In genomic region chr19:12985049-12985776, GRCh38 we compare ENCODE assay signal across 9 cellular contexts. TPM values are rescaled to one million over a fixed set of nuclear protein-coding genes. Genes with fewer than 3 reads are reported as not detected.
DNase-seq lines count a peak whose midpoint lies in the region; ATAC-seq, FAIRE-seq and TF ChIP-seq lines count a peak whose summit lies in the region.
"Had no signal": no experiment of that assay in that cellular context is flagged by ENCODE, and none has a peak within 500 bp of the region (broad histone marks: within the 10 kb centered on the region; RNA-seq: fewer than 3 reads in every experiment).

No MANE protein-coding gene starts in this region.

- TF ChIP-seq EP300 in K562 (IDR thresholded peaks at IDR 0.05; ENCODE audit: low read length): no peak

- POLR2A ChIA-PET in K562 (lab: Yijun Ruan, JAX): interaction anchor here (0.9 to 1.4 kb wide), 5 partner anchors 36 to 111 kb away, joined by 3 to 6 read pairs (median 4); no protein-coding TSS in a partner anchor

- 13% methylated on average over 16 of the region's 16 CpGs for WGBS in K562 (ENCODE audit: insufficient coverage, low coverage, missing lambda C conversion rate)

- peak in 1 of 2 experiments; percentile 33; a peak in 1 of 4 replicates for TF ChIP-seq RAD21 in K562 (CRISPR knock-in tag; conservative IDR thresholded peaks at IDR 0.05 in 1 of 2, IDR thresholded peaks at IDR 0.05 in 1 of 2)

- H3K27ac ChIP-seq in K562 (ENCODE audit: extremely low read depth, low read depth, low read length) (no peak overlapping the region; the same call in 2 of the 3 replicates), vagina (peak overlapping the region; percentile 20)

- no peaks in the 10 kb centered on the region for H3K36me3 ChIP-seq in K562 (ENCODE audit: control insufficient read depth, insufficient read depth, low read length)
- no peaks in the 10 kb centered on the region for H3K36me3 ChIP-seq in vagina

- in situ Hi-C loops in K562 (cut with MboI): loop anchor here (5.0 kb wide), 1 partner anchor 42 kb away; no protein-coding TSS in a partner anchor

- H3K4me1 ChIP-seq in K562 (replicated peaks in 1 of 2; ENCODE audit: control insufficient read depth in 2 of 2, insufficient read depth in 2 of 2, low read length in 2 of 2) (peaks cover 19 to 49% of the 10 kb centered on the region in 2 experiments; a peak in 4 of 5 replicates), vagina (peaks cover 21% of the 10 kb centered on the region)

- peak; percentile 97 for FAIRE-seq in K562 (lab: Jason Lieb, UNC)

- H3K9me3 ChIP-seq in K562 (replicated peaks; ENCODE audit: control insufficient read depth, insufficient read depth, low read depth, low read length) (no peaks in the 10 kb centered on the region), vagina (no peaks in the 10 kb centered on the region)

- no peak overlapping the region for H3K27ac Mint-ChIP-seq in activated naive CD4-positive, alpha-beta T cell treated with anti-CD3 and anti-CD28 coated beads, Interleukin-2, amount 50 U/mL, for 72 hours
- no peak overlapping the region for H3K27ac Mint-ChIP-seq in activated naive CD4-positive, alpha-beta T cell treated with anti-CD3 and anti-CD28 coated beads, Interleukin-2, amount 10 ng/mL, durations not matched to agents 7 days and 5 days
- no peak overlapping the region for H3K27ac Mint-ChIP-seq in activated T-cell treated with anti-CD3 and anti-CD28 coated beads, Interleukin-2, amount 50 U/mL, for 24 hours

- no TSS peak for BruUV-seq in K562 (replicated peaks; lab: Mats Ljungman, UMichigan)

- CTCF ChIA-PET in activated naive CD4-positive, alpha-beta T cell treated with anti-CD3 and anti-CD28 coated beads, Interleukin-2, amount 10 ng/mL, durations not matched to agents 7 days and 5 days (lab: Charles Lee): interaction anchor here (0.8 to 4.6 kb wide), 8 partner anchors 8 to 119 kb away, joined by 3 to 28 read pairs (median 4); no protein-coding TSS in a partner anchor
- CTCF ChIA-PET in K562 (lab: Yijun Ruan, JAX; ENCODE audit: low intra/inter-chr PET ratio): interaction anchor here (1.1 kb wide), 1 partner anchor 48 kb away, joined by 4 read pairs; no protein-coding TSS in a partner anchor

- no peaks in the 10 kb centered on the region for H3K36me3 Mint-ChIP-seq in activated naive CD4-positive, alpha-beta T cell treated with anti-CD3 and anti-CD28 coated beads, Interleukin-2, amount 50 U/mL, for 72 hours
- no peaks in the 10 kb centered on the region for H3K36me3 Mint-ChIP-seq in activated naive CD4-positive, alpha-beta T cell treated with anti-CD3 and anti-CD28 coated beads, Interleukin-2, amount 10 ng/mL, durations not matched to agents 7 days and 5 days
- no peaks in the 10 kb centered on the region for H3K36me3 Mint-ChIP-seq in activated T-cell treated with anti-CD3 and anti-CD28 coated beads, Interleukin-2, amount 50 U/mL, for 24 hours (ENCODE audit: low read depth)

- H3K27me3 ChIP-seq in K562 (ENCODE audit: control insufficient read depth in 2 of 2, insufficient read depth in 2 of 2, low read length in 2 of 2) (no peaks in the 10 kb centered on the region), vagina (no peaks in the 10 kb centered on the region)

- no peaks in the 10 kb centered on the region for H4K20me1 ChIP-seq in K562 (replicated peaks; ENCODE audit: control insufficient read depth, insufficient read depth, low read length)

- peak overlapping the region; percentile 65 for H3K4me2 ChIP-seq in K562 (ENCODE audit: insufficient read depth, low read length)

- peak in 2 of 3 experiments; percentile 23 to 32; a peak in 1 of 6 replicates for TF ChIP-seq CTCF in K562 (IDR thresholded peaks at IDR 0.05 in 2 of 3, conservative IDR thresholded peaks at IDR 0.05 in 1 of 3; ENCODE audit: insufficient read depth in 2 of 3, low read depth in 1 of 3, low read length in 3 of 3)
- TF ChIP-seq CTCF in vagina (IDR thresholded peaks at IDR 0.05): no peak

- TF ChIP-seq POLR2A in K562 (conservative IDR thresholded peaks at IDR 0.05) (no peak), vagina (IDR thresholded peaks at IDR 0.05) (no peak)

- no peaks in the 10 kb centered on the region for H3K4me1 Mint-ChIP-seq in activated naive CD4-positive, alpha-beta T cell treated with anti-CD3 and anti-CD28 coated beads, Interleukin-2, amount 10 ng/mL, durations not matched to agents 7 days and 5 days
- H3K4me1 Mint-ChIP-seq in activated T-cell treated with anti-CD3 and anti-CD28 coated beads, Interleukin-2, amount 50 U/mL, for 24 hours (ENCODE audit: low read depth): no peaks in the 10 kb centered on the region

- intact Hi-C loops in K562 (cut with micrococcal nuclease) (no loop called here), vagina (cut with DNase I) (no loop called here)

- H3K4me3 Mint-ChIP-seq in activated naive CD4-positive, alpha-beta T cell treated with anti-CD3 and anti-CD28 coated beads, Interleukin-2, amount 10 ng/mL, durations not matched to agents 7 days and 5 days: no peak overlapping the region
- no peak overlapping the region for H3K4me3 Mint-ChIP-seq in activated T-cell treated with anti-CD3 and anti-CD28 coated beads, Interleukin-2, amount 50 U/mL, for 24 hours

- peaks cover 11% of the 10 kb centered on the region for H3K27me3 Mint-ChIP-seq in activated naive CD4-positive, alpha-beta T cell treated with anti-CD3 and anti-CD28 coated beads, Interleukin-2, amount 10 ng/mL, durations not matched to agents 7 days and 5 days
- H3K27me3 Mint-ChIP-seq in activated T-cell treated with anti-CD3 and anti-CD28 coated beads, Interleukin-2, amount 50 U/mL, for 24 hours: no peaks in the 10 kb centered on the region

- H3K79me2 ChIP-seq in K562 (ENCODE audit: control insufficient read depth, insufficient read depth, low read length): no peaks in the 10 kb centered on the region

- DNase-seq in activated naive CD4-positive, alpha-beta T cell treated with anti-CD3 and anti-CD28 coated beads, Interleukin-2, amount 50 U/mL, for 72 hours (ENCODE audit: low spot score in 2 of 2): no peak
- no peak for DNase-seq in activated naive CD4-positive, alpha-beta T cell treated with anti-CD3 and anti-CD28 coated beads, Interleukin-2, amount 10 ng/mL, durations not matched to agents 7 days and 5 days
- DNase-seq in K562 (ENCODE audit: extremely low read depth in 1 of 4, low spot score in 3 of 4): peak; percentile 79 to 88 (median 81)
- DNase-seq in midbrain (lab: John Stamatoyannopoulos, UW): peak; percentile 81
- peak in 1 of 2 donors; percentile 88 for DNase-seq in vagina (ENCODE audit: extremely low spot score in 2 of 2)
- DNase-seq in activated T-cell treated with anti-CD3 and anti-CD28 coated beads, Interleukin-2, amount 50 U/mL, for 24 hours: no peak

- H3K4me3 ChIP-seq in K562 (no peak overlapping the region), vagina (no peak overlapping the region)

- H3K9me1 ChIP-seq in K562 (ENCODE audit: control insufficient read depth, insufficient read depth, low read length): no peaks in the 10 kb centered on the region

- ATAC-seq in activated naive CD4-positive, alpha-beta T cell treated with anti-CD3 and anti-CD28 coated beads, Interleukin-2, amount 50 U/mL, for 72 hours: peak; percentile 41
- ATAC-seq in K562 (peak; percentile 96), HG03135 (IDR thresholded peaks at IDR 0.05; ENCODE audit: unreplicated experiment) (no peak), HG02973 (IDR thresholded peaks at IDR 0.05; ENCODE audit: unreplicated experiment) (no peak)

- H3K9me3 Mint-ChIP-seq in activated naive CD4-positive, alpha-beta T cell treated with anti-CD3 and anti-CD28 coated beads, Interleukin-2, amount 50 U/mL, for 72 hours: no peaks in the 10 kb centered on the region
- H3K9me3 Mint-ChIP-seq in activated naive CD4-positive, alpha-beta T cell treated with anti-CD3 and anti-CD28 coated beads, Interleukin-2, amount 10 ng/mL, durations not matched to agents 7 days and 5 days: no peaks in the 10 kb centered on the region
- no peaks in the 10 kb centered on the region for H3K9me3 Mint-ChIP-seq in activated T-cell treated with anti-CD3 and anti-CD28 coated beads, Interleukin-2, amount 50 U/mL, for 24 hours

- peak overlapping the region; percentile 3 to 84; a peak in 2 of 4 replicates for H3K9ac ChIP-seq in K562 (ENCODE audit: insufficient read depth in 1 of 2, low read depth in 2 of 2, low read length in 2 of 2)

- H2AFZ ChIP-seq in K562 (ENCODE audit: low read depth, low read length): peak overlapping the region; percentile 80

RNA-seq across cellular contexts. Expression of gene NFIX, which starts 10.1 kb away (rescaled TPM):
- 1 to 10 TPM; 1.8 to 5.4 TPM for total RNA-seq in activated naive CD4-positive, alpha-beta T cell treated with anti-CD3 and anti-CD28 coated beads, Interleukin-2, amount 50 U/mL, for 72 hours
- total RNA-seq in K562 (2011; cell fraction: chromatin; rRNA removed; ENCODE audit: low replicate concordance): 18.3 and 47.5 TPM in 2 replicates
- total RNA-seq in K562 (2011; cell fraction: nucleolus; rRNA removed): 13.6 and 14.8 TPM in 2 replicates
- 10.4 and 11.4 TPM in 2 replicates for total RNA-seq in K562 (2011; cell fraction: nucleoplasm; rRNA removed)
- total RNA-seq in K562 (2014; rRNA removed): 5.4 and 7.7 TPM in 2 replicates
- 2.3 and 6.4 TPM in 2 replicates for total RNA-seq in K562 (2014; rRNA removed; fragmentation: Illumina TruSeq; extraction: Trizol)
- 3.1 and 3.8 TPM in 2 replicates for total RNA-seq in K562 (2015; rRNA removed; fragmentation: Illumina TruSeq; extraction: Trizol)
- total RNA-seq in K562 (2021): 23.1 and 26.8 TPM in 2 replicates
- 2.9 and 5.6 TPM in 2 replicates for polyA plus RNA-seq in K562 (2011; rRNA removed)
- polyA plus RNA-seq in K562 (2011; cell fraction: cytosol; rRNA removed): 3.2 and 3.6 TPM in 2 replicates
- polyA plus RNA-seq in K562 (2011; cell fraction: nucleus; rRNA removed): 10.1 and 10.4 TPM in 2 replicates
- polyA plus RNA-seq in K562 (2012): 8.7 and 9.6 TPM in 2 replicates
- 7.7 and 9.2 TPM in 2 replicates for polyA plus RNA-seq in K562 (2014; fragmentation: Illumina TruSeq; extraction: Trizol)
- under 1 TPM; 0.28 to 0.34 TPM for polyA plus RNA-seq in K562 (2014; fragmentation: Nextera tagmentation; extraction: Ambion mirVana)
- 6.8 and 7.2 TPM in 2 replicates for polyA plus RNA-seq in K562 (2014; rRNA removed)
- polyA minus RNA-seq in K562 (2011; rRNA and poly(A)+ RNA removed): 2.8 and 3.1 TPM in 2 replicates
- polyA minus RNA-seq in K562 (2011; cell fraction: cytosol; rRNA and poly(A)+ RNA removed): 7.3 and 7.8 TPM in 2 replicates
- 5.7 and 7.9 TPM in 2 replicates for polyA minus RNA-seq in K562 (2011; cell fraction: nucleus; rRNA and poly(A)+ RNA removed)
- 81.8 TPM for total RNA-seq in vagina

RNA-seq across cellular contexts. Expression of gene DAND5, which starts 15.8 kb away (rescaled TPM):
- total RNA-seq in activated naive CD4-positive, alpha-beta T cell treated with anti-CD3 and anti-CD28 coated beads, Interleukin-2, amount 50 U/mL, for 72 hours: 1 to 10 TPM in 1 of 2 donors, under 1 TPM in 1; 0.31 to 1.3 TPM
- total RNA-seq in K562 (2011; cell fraction: chromatin; rRNA removed; ENCODE audit: low replicate concordance): 2.2 and 4.9 TPM in 2 replicates
- 2.3 and 2.4 TPM in 2 replicates for total RNA-seq in K562 (2011; cell fraction: nucleolus; rRNA removed)
- 2.3 and 3.3 TPM in 2 replicates for total RNA-seq in K562 (2011; cell fraction: nucleoplasm; rRNA removed)
- total RNA-seq in K562 (2014; rRNA removed) (0.27 and 0.82 TPM in 2 replicates), K562 (2014; rRNA removed; fragmentation: Illumina TruSeq; extraction: Trizol) (0.38 and 0.40 TPM in 2 replicates), K562 (2015; rRNA removed; fragmentation: Illumina TruSeq; extraction: Trizol) (0.22 and 0.23 TPM in 2 replicates), K562 (2021) (0.74 and 0.78 TPM in 2 replicates), vagina (not detected)
- polyA plus RNA-seq in K562 (2011; rRNA removed) (0.60 and 0.89 TPM in 2 replicates), K562 (2014; fragmentation: Illumina TruSeq; extraction: Trizol) (0.71 and 0.83 TPM in 2 replicates), K562 (2014; fragmentation: Nextera tagmentation; extraction: Ambion mirVana) (under 1 TPM; 0.42 to 0.63 TPM), K562 (2014; rRNA removed) (0.50 and 0.66 TPM in 2 replicates)
- 0.71 and 0.72 TPM in 2 replicates for polyA plus RNA-seq in K562 (2011; cell fraction: cytosol; rRNA removed)
- 1.9 and 3.0 TPM in 2 replicates for polyA plus RNA-seq in K562 (2011; cell fraction: nucleus; rRNA removed)
- 0.43 and 0.97 TPM in 2 replicates for polyA plus RNA-seq in K562 (2012)
- 0.18 and 0.28 TPM in 2 replicates for polyA minus RNA-seq in K562 (2011; rRNA and poly(A)+ RNA removed)
- 0.48 TPM in 1 of 2 replicates, not detected in the other for polyA minus RNA-seq in K562 (2011; cell fraction: cytosol; rRNA and poly(A)+ RNA removed)
- 0.33 TPM in 1 of 2 replicates, not detected in the other for polyA minus RNA-seq in K562 (2011; cell fraction: nucleus; rRNA and poly(A)+ RNA removed)
- total RNA-seq: SK-MEL-5 had no signal

RNA-seq across cellular contexts. Expression of gene GADD45GIP1, which starts 28.2 kb away (rescaled TPM):
- total RNA-seq in activated naive CD4-positive, alpha-beta T cell treated with anti-CD3 and anti-CD28 coated beads, Interleukin-2, amount 50 U/mL, for 72 hours: 10 to 100 TPM in 1 of 2 donors, 1 to 10 TPM in 1; 7.7 to 26.7 TPM
- total RNA-seq in K562 (2011; cell fraction: chromatin; rRNA removed; ENCODE audit: low replicate concordance): 2.1 and 5.5 TPM in 2 replicates
- 10.1 and 11.0 TPM in 2 replicates for total RNA-seq in K562 (2011; cell fraction: nucleolus; rRNA removed)
- 7.2 TPM in 2 replicates for total RNA-seq in K562 (2011; cell fraction: nucleoplasm; rRNA removed)
- total RNA-seq in K562 (2014; rRNA removed) (143 and 161 TPM in 2 replicates), K562 (2014; rRNA removed; fragmentation: Illumina TruSeq; extraction: Trizol) (9.1 and 12.9 TPM in 2 replicates), K562 (2015; rRNA removed; fragmentation: Illumina TruSeq; extraction: Trizol) (39.5 and 40.1 TPM in 2 replicates), K562 (2021) (47.3 and 48.8 TPM in 2 replicates), vagina (80.3 TPM)
- polyA plus RNA-seq in K562 (2011; rRNA removed) (29.2 and 30.4 TPM in 2 replicates), K562 (2014; fragmentation: Illumina TruSeq; extraction: Trizol) (11.5 and 20.3 TPM in 2 replicates), K562 (2014; fragmentation: Nextera tagmentation; extraction: Ambion mirVana) (1 to 10 TPM; 5.1 to 6.8 TPM), K562 (2014; rRNA removed) (114 and 122 TPM in 2 replicates)
- 29.3 and 72.0 TPM in 2 replicates for polyA plus RNA-seq in K562 (2011; cell fraction: cytosol; rRNA removed)
- polyA plus RNA-seq in K562 (2011; cell fraction: nucleus; rRNA removed): 15.3 and 17.2 TPM in 2 replicates
- polyA plus RNA-seq in K562 (2012): 35.2 and 43.7 TPM in 2 replicates
- 4.2 and 6.1 TPM in 2 replicates for polyA minus RNA-seq in K562 (2011; rRNA and poly(A)+ RNA removed)
- polyA minus RNA-seq in K562 (2011; cell fraction: cytosol; rRNA and poly(A)+ RNA removed): 9.9 and 13.6 TPM in 2 replicates
- polyA minus RNA-seq in K562 (2011; cell fraction: nucleus; rRNA and poly(A)+ RNA removed): 4.6 and 5.3 TPM in 2 replicates

RNA-seq across cellular contexts. Expression of gene RAD23A, which starts 39.6 kb away (rescaled TPM):
- 100 to 1,000 TPM; 146 to 207 TPM for total RNA-seq in activated naive CD4-positive, alpha-beta T cell treated with anti-CD3 and anti-CD28 coated beads, Interleukin-2, amount 50 U/mL, for 72 hours
- 62.5 and 156 TPM in 2 replicates for total RNA-seq in K562 (2011; cell fraction: chromatin; rRNA removed; ENCODE audit: low replicate concordance)
- total RNA-seq in K562 (2011; cell fraction: nucleolus; rRNA removed): 117 and 120 TPM in 2 replicates
- 89.2 and 96.1 TPM in 2 replicates for total RNA-seq in K562 (2011; cell fraction: nucleoplasm; rRNA removed)
- total RNA-seq in K562 (2014; rRNA removed) (181 and 279 TPM in 2 replicates), K562 (2014; rRNA removed; fragmentation: Illumina TruSeq; extraction: Trizol) (47.8 and 56.5 TPM in 2 replicates), K562 (2015; rRNA removed; fragmentation: Illumina TruSeq; extraction: Trizol) (102 and 103 TPM in 2 replicates), K562 (2021) (143 and 155 TPM in 2 replicates), vagina (85.9 TPM)
- polyA plus RNA-seq in K562 (2011; rRNA removed) (44.1 and 61.2 TPM in 2 replicates), K562 (2014; fragmentation: Illumina TruSeq; extraction: Trizol) (179 and 212 TPM in 2 replicates), K562 (2014; fragmentation: Nextera tagmentation; extraction: Ambion mirVana) (10 to 100 TPM in 1 of 2 experiments, 1 to 10 TPM in 1; 9.5 to 40.4 TPM), K562 (2014; rRNA removed) (101 and 127 TPM in 2 replicates)
- polyA plus RNA-seq in K562 (2011; cell fraction: cytosol; rRNA removed): 93.6 and 155 TPM in 2 replicates
- polyA plus RNA-seq in K562 (2011; cell fraction: nucleus; rRNA removed): 108 and 152 TPM in 2 replicates
- polyA plus RNA-seq in K562 (2012): 184 and 224 TPM in 2 replicates
- 33.9 and 34.4 TPM in 2 replicates for polyA minus RNA-seq in K562 (2011; rRNA and poly(A)+ RNA removed)
- polyA minus RNA-seq in K562 (2011; cell fraction: cytosol; rRNA and poly(A)+ RNA removed): 98.0 and 181 TPM in 2 replicates
- 31.2 and 37.4 TPM in 2 replicates for polyA minus RNA-seq in K562 (2011; cell fraction: nucleus; rRNA and poly(A)+ RNA removed)

RNA-seq across cellular contexts. Expression of gene CALR, which starts 46.8 kb away (rescaled TPM):
- total RNA-seq in activated naive CD4-positive, alpha-beta T cell treated with anti-CD3 and anti-CD28 coated beads, Interleukin-2, amount 50 U/mL, for 72 hours: 100 to 1,000 TPM; 505 to 624 TPM
- total RNA-seq in K562 (2011; cell fraction: chromatin; rRNA removed; ENCODE audit: low replicate concordance): 1,154 and 1,519 TPM in 2 replicates
- 2,017 and 2,086 TPM in 2 replicates for total RNA-seq in K562 (2011; cell fraction: nucleolus; rRNA removed)
- total RNA-seq in K562 (2011; cell fraction: nucleoplasm; rRNA removed): 1,334 and 1,801 TPM in 2 replicates
- 673 and 912 TPM in 2 replicates for total RNA-seq in K562 (2014; rRNA removed)
- 473 and 509 TPM in 2 replicates for total RNA-seq in K562 (2014; rRNA removed; fragmentation: Illumina TruSeq; extraction: Trizol)
- total RNA-seq in K562 (2015; rRNA removed; fragmentation: Illumina TruSeq; extraction: Trizol): 794 and 811 TPM in 2 replicates
- 730 and 790 TPM in 2 replicates for total RNA-seq in K562 (2021)
- 628 and 644 TPM in 2 replicates for polyA plus RNA-seq in K562 (2011; rRNA removed)
- 488 and 529 TPM in 2 replicates for polyA plus RNA-seq in K562 (2011; cell fraction: cytosol; rRNA removed)
- 369 and 585 TPM in 2 replicates for polyA plus RNA-seq in K562 (2011; cell fraction: nucleus; rRNA removed)
- 684 and 846 TPM in 2 replicates for polyA plus RNA-seq in K562 (2012)
- 643 and 731 TPM in 2 replicates for polyA plus RNA-seq in K562 (2014; fragmentation: Illumina TruSeq; extraction: Trizol)
- 100 to 1,000 TPM; 126 to 147 TPM for polyA plus RNA-seq in K562 (2014; fragmentation: Nextera tagmentation; extraction: Ambion mirVana)
- 642 and 658 TPM in 2 replicates for polyA plus RNA-seq in K562 (2014; rRNA removed)
- 673 and 889 TPM in 2 replicates for polyA minus RNA-seq in K562 (2011; rRNA and poly(A)+ RNA removed)
- 377 and 404 TPM in 2 replicates for polyA minus RNA-seq in K562 (2011; cell fraction: cytosol; rRNA and poly(A)+ RNA removed)
- polyA minus RNA-seq in K562 (2011; cell fraction: nucleus; rRNA and poly(A)+ RNA removed): 138 and 244 TPM in 2 replicates
- 303 TPM for total RNA-seq in vagina

Comparison
In these comparisons a context has a peak if more than half of its experiments do, and no peak if none do; other contexts are left out.
1. ATAC-seq: peak in activated naive CD4-positive, alpha-beta T cell treated with anti-CD3 and anti-CD28 coated beads, Interleukin-2, amount 50 U/mL, for 72 hours (2 of 2) and K562 (single experiment); none in HG03135 (single experiment) and HG02973 (single experiment).
2. DNase-seq: peak in K562 (4 of 4) and midbrain (single experiment); none in activated naive CD4-positive, alpha-beta T cell treated with anti-CD3 and anti-CD28 coated beads, Interleukin-2, amount 50 U/mL, for 72 hours (0 of 2), activated naive CD4-positive, alpha-beta T cell treated with anti-CD3 and anti-CD28 coated beads, Interleukin-2, amount 10 ng/mL, durations not matched to agents 7 days and 5 days (single experiment) and activated T-cell treated with anti-CD3 and anti-CD28 coated beads, Interleukin-2, amount 50 U/mL, for 24 hours (single experiment).
3. CTCF ChIP-seq: peak in K562 (2 of 3); none in vagina (0 of 3).